In the genomic region with DNA sequence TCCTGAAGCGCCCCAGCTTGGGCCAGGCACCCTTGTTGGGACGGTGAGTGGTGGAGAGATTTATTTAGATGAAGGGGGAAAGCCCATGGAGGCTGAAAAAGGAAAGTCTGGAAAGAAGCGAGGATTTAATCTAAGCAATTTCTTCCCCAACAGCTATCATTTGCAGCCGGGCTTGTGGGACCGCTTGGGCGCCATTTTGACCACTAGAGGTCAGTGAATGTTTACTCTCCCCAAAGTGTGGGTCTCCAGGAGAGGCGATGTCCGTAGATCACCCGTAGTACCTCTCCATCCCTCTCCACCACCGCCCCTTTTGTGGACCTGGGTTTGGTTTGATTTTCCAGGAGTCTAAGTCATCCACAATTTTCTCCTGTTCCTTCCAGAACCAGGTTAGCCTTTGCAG, we compare ENCODE assay signal across 10 cellular contexts.
DNase-seq lines count a peak whose midpoint lies in the region; ATAC-seq and TF ChIP-seq lines count a peak whose summit lies in the region.
"Had no signal": no experiment of that assay in that cellular context is flagged by ENCODE, and none has a peak within 500 bp of the region (broad histone marks: within the 10 kb centered on the region; RNA-seq: fewer than 3 reads in every experiment).

No MANE protein-coding gene starts in this region.

- H4K91ac ChIP-seq in H9 (ENCODE audit: insufficient read length, low read depth, low read length), result no peak overlapping the region

- no peak overlapping the region for H2BK120ac ChIP-seq in H9 (ENCODE audit: low read depth, low read length, poor library complexity, severe bottlenecking)

- H3K4me1 Mint-ChIP-seq in Caco-2 (ENCODE audit: low read depth, unreplicated experiment) (peaks cover 61% of the 10 kb centered on the region), H9 (peaks cover 21 to 28% of the 10 kb centered on the region in 2 experiments), T-helper 17 cell (peaks cover 23% of the 10 kb centered on the region)

- peaks cover 64% of the 10 kb centered on the region for H3K4me1 ChIP-seq in Caco-2
- no peaks in the 10 kb centered on the region for H3K4me1 ChIP-seq in H9 (ENCODE audit: insufficient read depth, low read length)
- H3K4me1 ChIP-seq in liver (ENCODE audit: control insufficient read depth in 4 of 4, insufficient read depth in 4 of 4, low read length in 3 of 4), result peaks cover 3 to 17% (median 16%) of the 10 kb centered on the region in 4 donors

- no peaks in the 10 kb centered on the region for H3K79me1 ChIP-seq in H9 (ENCODE audit: insufficient read depth, low read depth, low read length, poor library complexity, severe bottlenecking)

- H3K79me2 ChIP-seq in H9 (ENCODE audit: insufficient read depth, low read length), result no peaks in the 10 kb centered on the region

- H4K20me1 ChIP-seq in H9 (ENCODE audit: control insufficient read depth, insufficient read depth, insufficient read length), result no peaks in the 10 kb centered on the region

- ATAC-seq in T-helper 17 cell (no peak), GM21825 (IDR thresholded peaks at IDR 0.05; ENCODE audit: unreplicated experiment) (no peak), GM21515 (IDR thresholded peaks at IDR 0.05; ENCODE audit: unreplicated experiment) (no peak), GM19467 (IDR thresholded peaks at IDR 0.05; ENCODE audit: unreplicated experiment) (no peak)

- no peak overlapping the region for H3K4ac ChIP-seq in H9 (ENCODE audit: low read depth, low read length)

- POLR2A ChIA-PET in Caco-2 (lab: Charles Lee), result no interaction called here

- H3K18ac ChIP-seq in H9 (ENCODE audit: insufficient read length, low read depth, low read length), result no peak overlapping the region

- WGBS in H9 (ENCODE audit: extremely low coverage, insufficient read length, low lambda C conversion rate), result no CpG with 5 or more reads among the region's 10 CpGs
- WGBS in liver, result 83% methylated on average over 10 of the region's 10 CpGs

- no peaks in the 10 kb centered on the region for H3K23me2 ChIP-seq in H9 (ENCODE audit: insufficient read length, low read depth, low read length, poor library complexity, severe bottlenecking)

- intact Hi-C loops in Caco-2 (cut with micrococcal nuclease; ENCODE audit: unreplicated experiment), result no loop called here

- H3K27me3 ChIP-seq in Caco-2 (replicated peaks; ENCODE audit: control insufficient read depth, insufficient read depth, low read length), result no peaks in the 10 kb centered on the region
- H3K27me3 ChIP-seq in H9 (ENCODE audit: insufficient read depth, low read length), result no peaks in the 10 kb centered on the region
- H3K27me3 ChIP-seq in liver (ENCODE audit: control insufficient read depth in 4 of 4, insufficient read depth in 4 of 4, low read length in 3 of 4), result no peaks in the 10 kb centered on the region

- H3K9me3 Mint-ChIP-seq in Caco-2 (ENCODE audit: unreplicated experiment) (no peaks in the 10 kb centered on the region), H9 (no peaks in the 10 kb centered on the region)
- H3K9me3 Mint-ChIP-seq: activated CD4-positive, alpha-beta T cell treated with anti-CD3 and anti-CD28 coated beads, Interleukin-2, amount 10 ng/mL, durations not matched to agents 24 days and 14 days had no signal

- TF ChIP-seq CTCF in Caco-2 (IDR thresholded peaks at IDR 0.05; ENCODE audit: insufficient read depth in 1 of 2, low read depth in 1 of 2, low read length in 1 of 2, severe bottlenecking in 1 of 2, unreplicated experiment in 1 of 2) (peak; percentile 51 to 74), H9 (conservative IDR thresholded peaks at IDR 0.05) (peak; percentile 78), liver (IDR thresholded peaks at IDR 0.05; ENCODE audit: low read depth, low read length, missing input control) (peak; percentile 13)

- no peak overlapping the region for H3K56ac ChIP-seq in H9 (ENCODE audit: insufficient read length, low read depth, low read length)

- no peak overlapping the region for H4K5ac ChIP-seq in H9 (ENCODE audit: insufficient read length, low read depth, low read length)

- H3K27me3 Mint-ChIP-seq in Caco-2 (ENCODE audit: insufficient read depth, unreplicated experiment) (no peaks in the 10 kb centered on the region), H9 (ENCODE audit: low read depth) (peaks cover 1% of the 10 kb centered on the region), T-helper 17 cell (no peaks in the 10 kb centered on the region)

- H3K9ac ChIP-seq in H9 (ENCODE audit: extremely low read depth, insufficient read length, low read length) (no peak overlapping the region), liver (ENCODE audit: low read depth in 1 of 2, low read length in 2 of 2) (no peak overlapping the region)

- no peak overlapping the region for H3K4me3 Mint-ChIP-seq in Caco-2 (ENCODE audit: unreplicated experiment)
- H3K4me3 Mint-ChIP-seq in H9, result no peak overlapping the region
- H3K4me3 Mint-ChIP-seq in T-helper 17 cell, result peak overlapping the region; percentile 55
- H3K4me3 Mint-ChIP-seq: activated CD4-positive, alpha-beta T cell treated with anti-CD3 and anti-CD28 coated beads, Interleukin-2, amount 10 ng/mL, durations not matched to agents 24 days and 14 days had no signal

- H2BK15ac ChIP-seq in H9 (ENCODE audit: low read depth, low read length), result no peak overlapping the region

- H2AK5ac ChIP-seq in H9 (ENCODE audit: insufficient read length, low read length), result no peak overlapping the region

- H3K14ac ChIP-seq in H9 (ENCODE audit: insufficient read depth, low read length), result no peak overlapping the region

- peak in 1 of 2 donors; percentile 24 for TF ChIP-seq RAD21 in liver (IDR thresholded peaks at IDR 0.05)

- H3K9me3 ChIP-seq in Caco-2, result no peaks in the 10 kb centered on the region
- H3K9me3 ChIP-seq in H9 (ENCODE audit: control insufficient read depth, low read depth, low read length), result no peaks in the 10 kb centered on the region
- H3K9me3 ChIP-seq in T-helper 17 cell (ENCODE audit: control insufficient read depth, low read length, poor library complexity, severe bottlenecking), result no peaks in the 10 kb centered on the region
- H3K9me3 ChIP-seq in liver (ENCODE audit: control insufficient read depth in 4 of 4, low read length in 3 of 4), result no peaks in the 10 kb centered on the region

- H3K27ac ChIP-seq in H9 (ENCODE audit: insufficient read length, low read depth, low read length) (no peak overlapping the region), liver (ENCODE audit: low read depth in 1 of 2, low read length in 2 of 2) (no peak overlapping the region)

- no peak overlapping the region for H4K8ac ChIP-seq in H9 (replicated peaks; ENCODE audit: insufficient read length, low read depth, low read length)

- H3K27ac Mint-ChIP-seq in Caco-2 (ENCODE audit: unreplicated experiment), result no peak overlapping the region
- no peak overlapping the region for H3K27ac Mint-ChIP-seq in H9
- peak overlapping the region; percentile 97 for H3K27ac Mint-ChIP-seq in T-helper 17 cell
- H3K27ac Mint-ChIP-seq: activated CD4-positive, alpha-beta T cell treated with anti-CD3 and anti-CD28 coated beads, Interleukin-2, amount 10 ng/mL, durations not matched to agents 24 days and 14 days had no signal

- no TSS peak for BruUV-seq in Caco-2 (replicated peaks; lab: Mats Ljungman, UMichigan)

- no peak overlapping the region for H2BK20ac ChIP-seq in H9 (ENCODE audit: low read depth, low read length, poor library complexity, severe bottlenecking)

- peak; percentile 58 to 61 for DNase-seq in Caco-2
- peak; percentile 77 for DNase-seq in H9
- no peak for DNase-seq in T-helper 17 cell
- DNase-seq in germinal center (ENCODE audit: low spot score), result no peak
- DNase-seq: activated CD4-positive, alpha-beta T cell treated with anti-CD3 and anti-CD28 coated beads, Interleukin-2, amount 10 ng/mL, durations not matched to agents 24 days and 14 days; NCI-H2081 had no signal

- CTCF ChIA-PET in Caco-2 (lab: Charles Lee), result interaction anchor here (0.6 to 2.1 kb wide), 10 partner anchors 25 to 313 kb away, joined by 3 to 17 read pairs (median 4); no protein-coding TSS in a partner anchor

- H2BK12ac ChIP-seq in H9 (ENCODE audit: insufficient read length, low read depth, low read length), result no peak overlapping the region

- H3K36me3 Mint-ChIP-seq in Caco-2 (ENCODE audit: insufficient read depth, unreplicated experiment) (peaks cover 15% of the 10 kb centered on the region), H9 (ENCODE audit: insufficient read depth in 1 of 3, low read depth in 3 of 3) (no peaks in the 10 kb centered on the region), T-helper 17 cell (ENCODE audit: low read depth) (no peaks in the 10 kb centered on the region)

- H3K4me2 ChIP-seq in H9 (ENCODE audit: insufficient read depth, insufficient read length, low read length), result no peak overlapping the region

- no peaks in the 10 kb centered on the region for H3K36me3 ChIP-seq in Caco-2 (ENCODE audit: control insufficient read depth, insufficient read depth, low read length)
- H3K36me3 ChIP-seq in liver (ENCODE audit: control insufficient read depth in 4 of 4, insufficient read depth in 3 of 4, low read depth in 1 of 4, low read length in 3 of 4), result no peaks in the 10 kb centered on the region

- H2BK5ac ChIP-seq in H9 (ENCODE audit: insufficient read length, low read length), result no peak overlapping the region

- no peak overlapping the region for H3K23ac ChIP-seq in H9 (ENCODE audit: insufficient read length, low read depth, low read length)

- H3T11ph ChIP-seq in H9 (ENCODE audit: low read length), result no peak overlapping the region

- H3K4me3 ChIP-seq in Caco-2 (ENCODE audit: low read depth, low read length) (no peak overlapping the region), liver (ENCODE audit: low read depth in 1 of 3, low read length in 3 of 3) (no peak overlapping the region)

- H2AFZ ChIP-seq in H9 (ENCODE audit: low read length), result no peak overlapping the region

TF ChIP-seq in liver, 16 proteins besides CTCF, POLR2A, EP300 and RAD21:
- TF ChIP-seq, protein P1, sequence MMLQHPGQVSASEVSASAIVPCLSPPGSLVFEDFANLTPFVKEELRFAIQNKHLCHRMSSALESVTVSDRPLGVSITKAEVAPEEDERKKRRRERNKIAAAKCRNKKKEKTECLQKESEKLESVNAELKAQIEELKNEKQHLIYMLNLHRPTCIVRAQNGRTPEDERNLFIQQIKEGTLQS (IDR thresholded peaks at IDR 0.05), result no peak
- TF ChIP-seq NR2F2 (IDR thresholded peaks at IDR 0.05), result no peak

Comparison
In these comparisons a context has a peak if more than half of its experiments do, and no peak if none do; other contexts are left out.
1. DNase-seq: peak in Caco-2 (2 of 2) and H9 (single experiment); none in T-helper 17 cell (0 of 3) and germinal center (single experiment).
2. CTCF ChIP-seq: peak in every context shown above with its lines; median percentile 78 in H9; 62 in Caco-2; 13 in liver.